In the genomic region with DNA sequence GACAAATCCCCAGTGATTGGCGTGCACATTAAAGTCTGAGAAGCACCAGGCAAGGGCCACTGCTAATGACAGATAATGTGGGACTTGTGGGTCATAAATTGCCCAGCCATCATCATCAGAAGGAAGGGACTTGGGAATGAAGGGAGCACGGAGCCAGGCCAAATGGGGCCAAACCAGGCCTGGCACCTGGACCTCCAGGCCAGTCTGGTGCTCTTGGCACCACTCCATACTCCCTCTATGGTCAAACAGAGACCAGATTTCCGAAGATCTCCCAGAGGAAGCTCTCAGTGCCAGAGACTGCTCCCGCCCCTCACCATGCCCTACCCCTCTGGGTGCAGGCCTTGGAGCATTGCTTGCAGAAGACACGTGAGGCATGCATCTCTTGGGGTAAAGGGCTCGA, we compare ENCODE assay signal across 15 cellular contexts.
DNase-seq lines count a peak whose midpoint lies in the region; ATAC-seq and TF ChIP-seq lines count a peak whose summit lies in the region.
"Had no signal": no experiment of that assay in that cellular context is flagged by ENCODE, and none has a peak within 500 bp of the region (broad histone marks: within the 10 kb centered on the region; RNA-seq: fewer than 3 reads in every experiment).

No MANE protein-coding gene starts in this region.

- H3K36me3 Mint-ChIP-seq in activated CD4-positive, alpha-beta T cell treated with anti-CD3 and anti-CD28 coated beads, Interleukin-2, amount 10 ng/mL, durations not matched to agents 7 days and 5 days (ENCODE audit: low read depth): peaks cover 41% of the 10 kb centered on the region
- H3K36me3 Mint-ChIP-seq in CD4-positive, alpha-beta memory T cell: peaks cover 0 to 8% of the 10 kb centered on the region in 2 donors
- H3K36me3 Mint-ChIP-seq in activated B cell treated with CpG ODN at 0.5 μM for 24 hours (ENCODE audit: low read depth): peaks cover 5% of the 10 kb centered on the region

- peak overlapping the region; percentile 99 for H3K27ac Mint-ChIP-seq in activated CD4-positive, alpha-beta T cell treated with anti-CD3 and anti-CD28 coated beads, Interleukin-2, amount 10 ng/mL, durations not matched to agents 7 days and 5 days
- peak overlapping the region in 6 of 7 donors; percentile 31 to 99 (median 78) for H3K27ac Mint-ChIP-seq in CD4-positive, alpha-beta memory T cell
- H3K27ac Mint-ChIP-seq in activated B cell treated with CpG ODN at 0.5 μM for 24 hours: peak overlapping the region; percentile 86

- H3K4me3 ChIP-seq in CD4-positive, alpha-beta memory T cell (ENCODE audit: low read length in 2 of 2): no peak overlapping the region
- H3K4me3 ChIP-seq: pancreas, smooth muscle cell had no signal

- peak overlapping the region; percentile 69 for H3K27ac ChIP-seq in CD4-positive, alpha-beta memory T cell (ENCODE audit: low read depth, low read length)
- peak overlapping the region; percentile 3 for H3K27ac ChIP-seq in layer of hippocampus (ENCODE audit: low read depth, low read length)
- H3K27ac ChIP-seq: brain microvascular endothelial cell had no signal

- H3K27me3 Mint-ChIP-seq in activated CD4-positive, alpha-beta T cell treated with anti-CD3 and anti-CD28 coated beads, Interleukin-2, amount 10 ng/mL, durations not matched to agents 7 days and 5 days: no peaks in the 10 kb centered on the region
- H3K27me3 Mint-ChIP-seq in CD4-positive, alpha-beta memory T cell: no peaks in the 10 kb centered on the region
- H3K27me3 Mint-ChIP-seq in activated B cell treated with CpG ODN at 0.5 μM for 24 hours: no peaks in the 10 kb centered on the region

- peaks cover 5% of the 10 kb centered on the region for H3K9me3 Mint-ChIP-seq in activated CD4-positive, alpha-beta T cell treated with anti-CD3 and anti-CD28 coated beads, Interleukin-2, amount 10 ng/mL, durations not matched to agents 7 days and 5 days
- no peaks in the 10 kb centered on the region for H3K9me3 Mint-ChIP-seq in CD4-positive, alpha-beta memory T cell
- H3K9me3 Mint-ChIP-seq in activated B cell treated with CpG ODN at 0.5 μM for 24 hours: no peaks in the 10 kb centered on the region

- no peak for TF ChIP-seq CTCF in activated B cell treated with CpG ODN at 0.5 μM for 24 hours (IDR thresholded peaks at IDR 0.05)

- no peaks in the 10 kb centered on the region for H3K9me3 ChIP-seq in CD4-positive, alpha-beta memory T cell (ENCODE audit: control insufficient read depth in 1 of 2, low read length in 2 of 2)
- H3K9me3 ChIP-seq: pancreas had no signal

- CTCF ChIA-PET in activated CD4-positive, alpha-beta T cell treated with anti-CD3 and anti-CD28 coated beads, Interleukin-2, amount 10 ng/mL, durations not matched to agents 7 days and 5 days (lab: Charles Lee): interaction anchor here (4.0 kb wide), 1 partner anchor 69 kb away, joined by 17 read pairs; no protein-coding TSS in a partner anchor
- CTCF ChIA-PET in CD4-positive, alpha-beta memory T cell (lab: Charles Lee; ENCODE audit: partially characterized antibody): interaction anchor here (1.2 to 1.5 kb wide), 3 partner anchors 69 to 360 kb away, joined by 3 to 6 read pairs (median 4); no protein-coding TSS in a partner anchor
- CTCF ChIA-PET in activated B cell treated with CpG ODN at 0.5 μM for 24 hours (lab: Charles Lee): interaction anchor here (1.0 to 3.7 kb wide), 5 partner anchors 21 to 360 kb away, joined by 3 to 17 read pairs (median 5); no protein-coding TSS in a partner anchor

- POLR2A ChIA-PET in activated CD4-positive, alpha-beta T cell treated with anti-CD3 and anti-CD28 coated beads, Interleukin-2, amount 10 ng/mL, durations not matched to agents 7 days and 5 days (lab: Charles Lee): no interaction called here
- POLR2A ChIA-PET in CD4-positive, alpha-beta memory T cell (lab: Charles Lee; ENCODE audit: partially characterized antibody): no interaction called here
- POLR2A ChIA-PET in activated B cell treated with CpG ODN at 0.5 μM for 24 hours (lab: Charles Lee): interaction anchor here (0.9 to 8.2 kb wide), 4 partner anchors 20 to 144 kb away, joined by 3 to 73 read pairs (median 21); no protein-coding TSS in a partner anchor

- H3K36me3 ChIP-seq in CD4-positive, alpha-beta memory T cell (ENCODE audit: insufficient read depth, low read length): no peaks in the 10 kb centered on the region
- H3K36me3 ChIP-seq: brain microvascular endothelial cell, pancreas had no signal

- ATAC-seq in activated B cell treated with CpG ODN at 0.5 μM for 24 hours (ENCODE audit: low read depth) (no peak), GM21825 (IDR thresholded peaks at IDR 0.05; ENCODE audit: unreplicated experiment) (no peak)
- ATAC-seq: pancreas had no signal

- intact Hi-C loops in CD4-positive, alpha-beta memory T cell (cut with micrococcal nuclease): loop anchor here (5.0 kb wide), 1 partner anchor 346 kb away; a partner anchor contains a TSS
- intact Hi-C loops in activated B cell treated with CpG ODN at 0.5 μM for 24 hours (cut with micrococcal nuclease): loop anchor here (5.0 kb wide), 1 partner anchor 161 kb away; no protein-coding TSS in a partner anchor

- peaks cover 96% of the 10 kb centered on the region for H3K4me1 ChIP-seq in CD4-positive, alpha-beta memory T cell (ENCODE audit: insufficient read depth, low read length)

- H3K4me3 Mint-ChIP-seq in activated CD4-positive, alpha-beta T cell treated with anti-CD3 and anti-CD28 coated beads, Interleukin-2, amount 10 ng/mL, durations not matched to agents 7 days and 5 days: no peak overlapping the region
- H3K4me3 Mint-ChIP-seq in CD4-positive, alpha-beta memory T cell: peak overlapping the region in 2 of 8 donors; percentile 22 to 81
- no peak overlapping the region for H3K4me3 Mint-ChIP-seq in activated B cell treated with CpG ODN at 0.5 μM for 24 hours

- H3K27me3 ChIP-seq in CD4-positive, alpha-beta memory T cell (ENCODE audit: insufficient read depth, low read length): no peaks in the 10 kb centered on the region
- H3K27me3 ChIP-seq in layer of hippocampus (ENCODE audit: control insufficient read depth, insufficient read depth, low read length): no peaks in the 10 kb centered on the region
- H3K27me3 ChIP-seq: brain microvascular endothelial cell, pancreas had no signal

- DNase-seq in activated CD4-positive, alpha-beta T cell treated with anti-CD3 and anti-CD28 coated beads, Interleukin-2, amount 10 ng/mL, durations not matched to agents 7 days and 5 days: no peak
- no peak for DNase-seq in activated CD4-positive, alpha-beta T cell treated with anti-CD3 and anti-CD28 coated beads, Interleukin-2, amount 50 U/mL, for 48 hours
- DNase-seq in CD4-positive, alpha-beta memory T cell: no peak
- DNase-seq in activated B cell treated with CpG ODN at 0.5 μM for 24 hours (no peak), OCI-M1 (lab: John Stamatoyannopoulos, UW) (no peak), NCI-H524 (lab: John Stamatoyannopoulos, UW) (no peak)
- DNase-seq: activated CD4-positive, alpha-beta T cell treated with anti-CD3 and anti-CD28 coated beads, Interleukin-2, amount 50 U/mL, for 4 hours; activated gamma-delta T cell; brain microvascular endothelial cell; pancreas; stimulated activated naive CD4-positive, alpha-beta T cell; T1000 had no signal

- peaks cover 100% of the 10 kb centered on the region for H3K4me1 Mint-ChIP-seq in activated CD4-positive, alpha-beta T cell treated with anti-CD3 and anti-CD28 coated beads, Interleukin-2, amount 10 ng/mL, durations not matched to agents 7 days and 5 days
- peaks cover 69 to 92% (median 83%) of the 10 kb centered on the region in 4 donors for H3K4me1 Mint-ChIP-seq in CD4-positive, alpha-beta memory T cell
- H3K4me1 Mint-ChIP-seq in activated B cell treated with CpG ODN at 0.5 μM for 24 hours: peaks cover 73% of the 10 kb centered on the region
